ENCODE assay signal across 8 cellular contexts in the genomic region with DNA sequence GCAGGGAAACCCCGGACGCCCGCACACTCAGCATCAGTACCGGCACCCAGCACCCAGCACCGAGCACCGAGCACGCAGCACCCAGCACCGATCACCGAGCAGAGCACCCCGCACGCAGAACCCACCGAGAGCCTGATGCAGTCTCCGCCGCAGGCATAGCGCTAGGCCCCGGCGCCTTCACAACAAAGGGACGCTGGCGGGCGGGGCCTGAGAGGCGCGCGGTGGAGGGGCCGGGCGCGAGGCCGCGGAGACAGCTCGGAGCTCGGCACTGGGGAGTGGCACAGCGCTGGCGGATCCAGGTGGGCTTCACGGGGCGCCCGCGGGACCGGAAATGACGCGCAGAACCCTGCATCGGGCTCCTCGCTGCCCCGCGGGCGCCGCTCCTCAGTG. TPM values are rescaled to one million over a fixed set of nuclear protein-coding genes. Genes with fewer than 3 reads are reported as not detected.
DNase-seq lines count a peak whose midpoint lies in the region; ATAC-seq and TF ChIP-seq lines count a peak whose summit lies in the region.
"Not testable (repeated sequence)": the region's sequence is repeated elsewhere in the genome, so short reads cannot be mapped to it uniquely, and the experiment has no call there.

No MANE protein-coding gene starts in this region.

- H3K4me3 ChIP-seq in CD4-positive, CD25-positive, alpha-beta regulatory T cell (ENCODE audit: low read depth, low read length): not testable (repeated sequence)
- peak overlapping the region; percentile 58 for H3K4me3 ChIP-seq in LNCaP clone FGC (ENCODE audit: low read depth, low read length)

- H3K27ac ChIP-seq in CD4-positive, CD25-positive, alpha-beta regulatory T cell (ENCODE audit: insufficient read depth, low read length, poor library complexity, severe bottlenecking): peak overlapping the region; percentile 92

- peak overlapping the region in 1 of 3 donors; percentile 91 for H3K27ac Mint-ChIP-seq in CD4-positive, CD25-positive, alpha-beta regulatory T cell
- peak overlapping the region; percentile 80 for H3K27ac Mint-ChIP-seq in activated T-cell treated with anti-CD3 and anti-CD28 coated beads, Interleukin-2, amount 50 U/mL, for 24 hours
- not testable (repeated sequence) for H3K27ac Mint-ChIP-seq in mesothelial cell of epicardium

- peaks cover 0 to 20% (median 9%) of the 10 kb centered on the region in 4 donors for H3K4me1 Mint-ChIP-seq in CD4-positive, CD25-positive, alpha-beta regulatory T cell
- peaks cover 12% of the 10 kb centered on the region for H3K4me1 Mint-ChIP-seq in activated T-cell treated with anti-CD3 and anti-CD28 coated beads, Interleukin-2, amount 50 U/mL, for 24 hours (ENCODE audit: low read depth)
- H3K4me1 Mint-ChIP-seq in mesothelial cell of epicardium: not testable (repeated sequence)

- TF ChIP-seq CTCF in LNCaP clone FGC (IDR thresholded peaks at IDR 0.05; ENCODE audit: control insufficient read depth, extremely low read depth, insufficient read depth); mesothelial cell of epicardium (IDR thresholded peaks at IDR 0.05; ENCODE audit: unreplicated experiment): not testable (repeated sequence)

- ATAC-seq in CD4-positive, CD25-positive, alpha-beta regulatory T cell (ENCODE audit: low read depth in 2 of 2): peak; percentile 35 to 62
- ATAC-seq in GM21786 (IDR thresholded peaks at IDR 0.05; ENCODE audit: unreplicated experiment): peak; percentile 36

- not testable (repeated sequence) for H3K36me3 Mint-ChIP-seq in CD4-positive, CD25-positive, alpha-beta regulatory T cell
- H3K36me3 Mint-ChIP-seq in activated T-cell treated with anti-CD3 and anti-CD28 coated beads, Interleukin-2, amount 50 U/mL, for 24 hours (ENCODE audit: low read depth): peaks cover 12% of the 10 kb centered on the region
- peaks cover 10% of the 10 kb centered on the region for H3K36me3 Mint-ChIP-seq in mesothelial cell of epicardium

- not testable (repeated sequence) for H3K4me1 ChIP-seq in CD4-positive, CD25-positive, alpha-beta regulatory T cell (ENCODE audit: control insufficient read depth, insufficient read depth, low read length, poor library complexity, severe bottlenecking)

- not testable (repeated sequence) for H3K36me3 ChIP-seq in CD4-positive, CD25-positive, alpha-beta regulatory T cell (ENCODE audit: control insufficient read depth, insufficient read depth, low read length)

- TF ChIP-seq POLR2A in erythroblast (IDR thresholded peaks at IDR 0.05; ENCODE audit: low read length): peak; percentile 36

- peak overlapping the region; percentile 79 to 93 (median 88) for H3K4me3 Mint-ChIP-seq in CD4-positive, CD25-positive, alpha-beta regulatory T cell
- H3K4me3 Mint-ChIP-seq in activated T-cell treated with anti-CD3 and anti-CD28 coated beads, Interleukin-2, amount 50 U/mL, for 24 hours: peak overlapping the region; percentile 77
- H3K4me3 Mint-ChIP-seq in mesothelial cell of epicardium: peak overlapping the region; percentile 68

- DNase-seq in CD4-positive, CD25-positive, alpha-beta regulatory T cell: peak in 2 of 3 donors; percentile 75 to 85
- DNase-seq in LNCaP clone FGC (ENCODE audit: low read depth) (peak; percentile 13), RPMI7951 (ENCODE audit: low read depth) (peak; percentile 65), erythroblast (lab: John Stamatoyannopoulos, UW) (peak; percentile 93 to 94), mesothelial cell of epicardium (ENCODE audit: low spot score in 2 of 2, unreplicated experiment in 2 of 2) (peak in 1 of 2 experiments; percentile 73)
- DNase-seq in activated T-cell treated with anti-CD3 and anti-CD28 coated beads, Interleukin-2, amount 50 U/mL, for 24 hours: peak; percentile 91
- peak in 2 of 3 experiments; percentile 49 to 77 for DNase-seq in stimulated activated CD4-positive, alpha-beta T cell treated with anti-CD3 and anti-CD28 coated beads, TNF-alpha, amount 100 ng/mL, for 24 hours (ENCODE audit: low read depth in 3 of 3)

- H3K27me3 ChIP-seq in CD4-positive, CD25-positive, alpha-beta regulatory T cell (ENCODE audit: control insufficient read depth, insufficient read depth, low read length): not testable (repeated sequence)

- not testable (repeated sequence) for H3K9me3 Mint-ChIP-seq in CD4-positive, CD25-positive, alpha-beta regulatory T cell; activated T-cell treated with anti-CD3 and anti-CD28 coated beads, Interleukin-2, amount 50 U/mL, for 24 hours; mesothelial cell of epicardium

- not testable (repeated sequence) for H3K27me3 Mint-ChIP-seq in CD4-positive, CD25-positive, alpha-beta regulatory T cell; activated T-cell treated with anti-CD3 and anti-CD28 coated beads, Interleukin-2, amount 50 U/mL, for 24 hours; mesothelial cell of epicardium (ENCODE audit: low read depth)

- H3K9me3 ChIP-seq in CD4-positive, CD25-positive, alpha-beta regulatory T cell (ENCODE audit: control insufficient read depth in 2 of 2, low read length in 2 of 2): not testable (repeated sequence)

RNA-seq across cellular contexts. Expression of a gene that starts 0.3 kb away (rescaled TPM):
- total RNA-seq in CD4-positive, CD25-positive, alpha-beta regulatory T cell: 77.6 TPM
- polyA plus RNA-seq in CD4-positive, CD25-positive, alpha-beta regulatory T cell: 10 to 100 TPM; 25.8 to 32.0 (median 30.6) TPM
- total RNA-seq in RPMI7951 (2014; rRNA removed; shearing (Covaris generic)): 10.1 and 10.9 TPM in 2 replicates
- 112 to 119 TPM (median 113 TPM) in 3 replicates for total RNA-seq in mesothelial cell of epicardium

RNA-seq across cellular contexts. Expression of a gene that starts 31.8 kb away (rescaled TPM):
- 212 TPM for total RNA-seq in CD4-positive, CD25-positive, alpha-beta regulatory T cell
- 10 to 100 TPM; 10.2 to 30.4 (median 15.3) TPM for polyA plus RNA-seq in CD4-positive, CD25-positive, alpha-beta regulatory T cell
- total RNA-seq in RPMI7951 (2014; rRNA removed; shearing (Covaris generic)): 4.4 and 8.1 TPM in 2 replicates
- total RNA-seq in mesothelial cell of epicardium: 47.9 to 54.2 TPM (median 52.8 TPM) in 3 replicates

RNA-seq across cellular contexts. Expression of a gene that starts 33.5 kb away (rescaled TPM):
- 47.2 TPM for total RNA-seq in CD4-positive, CD25-positive, alpha-beta regulatory T cell
- polyA plus RNA-seq in CD4-positive, CD25-positive, alpha-beta regulatory T cell: 10 to 100 TPM in 1 of 4 donors, 1 to 10 TPM in 3; 9.3 to 11.3 (median 9.7) TPM
- total RNA-seq in RPMI7951 (2014; rRNA removed; shearing (Covaris generic)): 10.0 and 10.7 TPM in 2 replicates
- total RNA-seq in mesothelial cell of epicardium: 25.2 to 27.2 TPM (median 26.6 TPM) in 3 replicates
